Comparison of ENCODE assay signal across 10 cellular contexts in the genomic region with DNA sequence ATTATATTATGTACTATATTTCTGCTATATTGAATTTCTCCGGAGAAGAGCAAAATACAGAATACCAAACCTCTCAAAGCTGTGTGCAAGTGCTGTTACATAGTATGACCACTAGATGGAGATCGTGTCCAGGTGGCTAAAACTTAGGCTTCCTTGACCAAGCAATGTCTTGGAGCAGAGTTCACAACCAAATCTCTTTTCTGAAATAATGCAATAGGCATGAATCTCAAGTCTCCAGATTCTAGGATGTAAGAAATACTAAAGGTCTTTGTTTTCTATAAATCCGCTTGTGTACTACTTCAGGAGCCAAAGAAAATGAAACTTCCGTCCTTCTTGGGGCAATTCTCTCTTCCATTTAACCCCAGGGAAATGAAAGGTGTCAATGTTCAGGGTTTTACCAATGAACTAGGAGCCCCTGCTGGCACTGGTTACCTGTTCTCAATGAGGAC.
DNase-seq lines count a peak whose midpoint lies in the region; ATAC-seq, FAIRE-seq and TF ChIP-seq lines count a peak whose summit lies in the region.
"Had no signal": no experiment of that assay in that cellular context is flagged by ENCODE, and none has a peak within 500 bp of the region (broad histone marks: within the 10 kb centered on the region; RNA-seq: fewer than 3 reads in every experiment).

No MANE protein-coding gene starts in this region.

- H4K20me1 ChIP-seq in mammary epithelial cell (ENCODE audit: insufficient read depth, low read length) = no peaks in the 10 kb centered on the region

- in situ Hi-C loops in mammary epithelial cell (cut with MboI; ENCODE audit: low sequenced_read_pairs in 2 of 2) = loop anchor here (5.0 to 25.0 kb wide), 3 partner anchors 413 to 1037 kb away; a partner anchor contains a TSS

- no peak overlapping the region for H3K4me3 ChIP-seq in mammary epithelial cell (replicated peaks in 1 of 3; ENCODE audit: insufficient read depth in 1 of 3, low read depth in 2 of 3, low read length in 3 of 3)
- H3K4me3 ChIP-seq in kidney (ENCODE audit: low read length in 2 of 2) = no peak overlapping the region

- intact Hi-C loops in activated naive CD4-positive, alpha-beta T cell treated with anti-CD3 and anti-CD28 coated beads for 36 hours (cut with micrococcal nuclease) = loop anchor here (1.0 kb wide), 4 partner anchors 49 to 529 kb away; no protein-coding TSS in a partner anchor
- intact Hi-C loops in mammary epithelial cell (cut with micrococcal nuclease) = loop anchor here (1.0 to 5.0 kb wide), 3 partner anchors 49 to 1453 kb away; no protein-coding TSS in a partner anchor
- intact Hi-C loops in kidney (cut with DNase I) = no loop called here

- no peak overlapping the region for H2AFZ ChIP-seq in mammary epithelial cell (ENCODE audit: low read depth, low read length)

- DNase-seq in activated naive CD4-positive, alpha-beta T cell treated with anti-CD3 and anti-CD28 coated beads for 36 hours = peak; percentile 34
- no peak for DNase-seq in activated naive CD4-positive, alpha-beta T cell treated with anti-CD3 and anti-CD28 coated beads, Interleukin-2, amount 10 ng/mL, durations not matched to agents 7 days and 5 days
- DNase-seq in NCI-H526 treated with DMSO at 0.1 percent for 48 hours (lab: John Stamatoyannopoulos, UW) = peak; percentile 86
- DNase-seq in mammary epithelial cell = peak; percentile 43
- DNase-seq in kidney = no peak
- DNase-seq in type B pancreatic cell (ENCODE audit: extremely low spot score, unreplicated experiment) = no peak
- DNase-seq in effector CD8-positive, alpha-beta T cell (lab: John Stamatoyannopoulos, UW) = no peak

- H3K27me3 Mint-ChIP-seq in activated naive CD4-positive, alpha-beta T cell treated with anti-CD3 and anti-CD28 coated beads for 36 hours (ENCODE audit: low read depth) = peaks cover 11% of the 10 kb centered on the region
- H3K27me3 Mint-ChIP-seq in activated naive CD4-positive, alpha-beta T cell treated with anti-CD3 and anti-CD28 coated beads, Interleukin-2, amount 10 ng/mL, durations not matched to agents 7 days and 5 days = peaks cover 9% of the 10 kb centered on the region
- H3K27me3 Mint-ChIP-seq in type B pancreatic cell = no peaks in the 10 kb centered on the region

- no peak overlapping the region for H3K4me2 ChIP-seq in mammary epithelial cell (ENCODE audit: insufficient read depth, low read depth, low read length)

- H3K27ac ChIP-seq in mammary epithelial cell (ENCODE audit: insufficient read depth, low read depth, low read length) = no peak overlapping the region
- no peak overlapping the region for H3K27ac ChIP-seq in kidney (ENCODE audit: low read depth in 2 of 2, low read length in 2 of 2)

- FAIRE-seq in kidney (lab: Jason Lieb, UNC) = peak; percentile 78

- H3K36me3 ChIP-seq in mammary epithelial cell (ENCODE audit: insufficient read depth, low read length) (no peaks in the 10 kb centered on the region), kidney (ENCODE audit: control insufficient read depth in 1 of 2, insufficient read depth in 2 of 2, low read length in 2 of 2) (no peaks in the 10 kb centered on the region)

- ATAC-seq in HG03196 (IDR thresholded peaks at IDR 0.05; ENCODE audit: unreplicated experiment) = peak; percentile 72

- no peak overlapping the region for H3K4me3 Mint-ChIP-seq in activated naive CD4-positive, alpha-beta T cell treated with anti-CD3 and anti-CD28 coated beads for 36 hours
- no peak overlapping the region for H3K4me3 Mint-ChIP-seq in activated naive CD4-positive, alpha-beta T cell treated with anti-CD3 and anti-CD28 coated beads, Interleukin-2, amount 10 ng/mL, durations not matched to agents 7 days and 5 days
- no peak overlapping the region for H3K4me3 Mint-ChIP-seq in type B pancreatic cell
- H3K4me3 Mint-ChIP-seq: dendritic cell treated with granulocyte-macrophage colony-stimulating factor and Interleukin-4, amounts not matched to agents 40 ng/mL and 50 ng/mL, for 4 days; stimulated activated naive CD8-positive, alpha-beta T cell treated with anti-CD3 and anti-CD28 coated beads, Interleukin-15, Interleukin-2, amounts not matched to agents 100 ng/mL and 50 ng/mL, for 24 hours had no signal

- no peaks in the 10 kb centered on the region for H3K79me2 ChIP-seq in mammary epithelial cell (ENCODE audit: insufficient read depth, low read length)

- WGBS in mammary epithelial cell (ENCODE audit: low coverage, missing lambda C conversion rate) = 19% methylated on average over 4 of the region's 4 CpGs

- H3K27me3 ChIP-seq in mammary epithelial cell (ENCODE audit: insufficient read depth, low read length) = no peaks in the 10 kb centered on the region

- H3K4me1 ChIP-seq in mammary epithelial cell (ENCODE audit: insufficient read depth, low read length) (no peaks in the 10 kb centered on the region), kidney (ENCODE audit: control insufficient read depth in 1 of 2, insufficient read depth in 1 of 2, low read depth in 1 of 2, low read length in 2 of 2) (no peaks in the 10 kb centered on the region)

- H3K9ac ChIP-seq in mammary epithelial cell (ENCODE audit: insufficient read depth, low read length) (no peak overlapping the region), kidney (ENCODE audit: low read length in 2 of 2) (no peak overlapping the region)

- dilution Hi-C loops in mammary epithelial cell (cut with HindIII; ENCODE audit: low sequenced_read_pairs) = no loop called here

- H3K27ac Mint-ChIP-seq in activated naive CD4-positive, alpha-beta T cell treated with anti-CD3 and anti-CD28 coated beads for 36 hours = no peak overlapping the region
- H3K27ac Mint-ChIP-seq in activated naive CD4-positive, alpha-beta T cell treated with anti-CD3 and anti-CD28 coated beads, Interleukin-2, amount 10 ng/mL, durations not matched to agents 7 days and 5 days = no peak overlapping the region
- no peak overlapping the region for H3K27ac Mint-ChIP-seq in type B pancreatic cell
- H3K27ac Mint-ChIP-seq: dendritic cell treated with granulocyte-macrophage colony-stimulating factor and Interleukin-4, amounts not matched to agents 40 ng/mL and 50 ng/mL, for 4 days; stimulated activated naive CD8-positive, alpha-beta T cell treated with anti-CD3 and anti-CD28 coated beads, Interleukin-15, Interleukin-2, amounts not matched to agents 100 ng/mL and 50 ng/mL, for 24 hours had no signal

- CTCF ChIA-PET in activated naive CD4-positive, alpha-beta T cell treated with anti-CD3 and anti-CD28 coated beads for 36 hours (lab: Charles Lee) = interaction anchor here (0.7 to 3.2 kb wide), 10 partner anchors 11 to 424 kb away, joined by 3 to 20 read pairs (median 4); no protein-coding TSS in a partner anchor
- CTCF ChIA-PET in activated naive CD4-positive, alpha-beta T cell treated with anti-CD3 and anti-CD28 coated beads, Interleukin-2, amount 10 ng/mL, durations not matched to agents 7 days and 5 days (lab: Charles Lee) = interaction anchor here (0.6 to 4.2 kb wide), 10 partner anchors 12 to 529 kb away, joined by 3 to 34 read pairs (median 6); no protein-coding TSS in a partner anchor
- CTCF ChIA-PET in mammary epithelial cell (lab: Charles Lee; ENCODE audit: low non-redundant PET) = interaction anchor here (0.7 kb wide), 1 partner anchor 793 kb away, joined by 3 read pairs; no protein-coding TSS in a partner anchor

- no peaks in the 10 kb centered on the region for H3K9me3 Mint-ChIP-seq in activated naive CD4-positive, alpha-beta T cell treated with anti-CD3 and anti-CD28 coated beads for 36 hours
- no peaks in the 10 kb centered on the region for H3K9me3 Mint-ChIP-seq in activated naive CD4-positive, alpha-beta T cell treated with anti-CD3 and anti-CD28 coated beads, Interleukin-2, amount 10 ng/mL, durations not matched to agents 7 days and 5 days
- H3K9me3 Mint-ChIP-seq in type B pancreatic cell = peaks cover 4% of the 10 kb centered on the region
- H3K9me3 Mint-ChIP-seq: dendritic cell treated with granulocyte-macrophage colony-stimulating factor and Interleukin-4, amounts not matched to agents 40 ng/mL and 50 ng/mL, for 4 days; stimulated activated naive CD8-positive, alpha-beta T cell treated with anti-CD3 and anti-CD28 coated beads, Interleukin-15, Interleukin-2, amounts not matched to agents 100 ng/mL and 50 ng/mL, for 24 hours had no signal

- no peaks in the 10 kb centered on the region for H3K36me3 Mint-ChIP-seq in activated naive CD4-positive, alpha-beta T cell treated with anti-CD3 and anti-CD28 coated beads for 36 hours (ENCODE audit: low read depth)
- no peaks in the 10 kb centered on the region for H3K36me3 Mint-ChIP-seq in activated naive CD4-positive, alpha-beta T cell treated with anti-CD3 and anti-CD28 coated beads, Interleukin-2, amount 10 ng/mL, durations not matched to agents 7 days and 5 days
- no peaks in the 10 kb centered on the region for H3K36me3 Mint-ChIP-seq in type B pancreatic cell

- TF ChIP-seq CTCF in mammary epithelial cell (conservative IDR thresholded peaks at IDR 0.05 in 1 of 2, IDR thresholded peaks at IDR 0.05 in 1 of 2; ENCODE audit: extremely low read depth in 1 of 2, insufficient read depth in 1 of 2, low read depth in 1 of 2, low read length in 2 of 2) (peak; percentile 96 to 98), kidney (IDR thresholded peaks at IDR 0.05; ENCODE audit: borderline replicate concordance, extremely low read depth, insufficient read depth) (peak; percentile 88), type B pancreatic cell (conservative IDR thresholded peaks at IDR 0.05) (peak; percentile 96)

- no peaks in the 10 kb centered on the region for H3K9me3 ChIP-seq in mammary epithelial cell (replicated peaks; ENCODE audit: insufficient read depth, low read length)
- H3K9me3 ChIP-seq in kidney (ENCODE audit: control insufficient read depth in 1 of 2, low read length in 2 of 2) = no peaks in the 10 kb centered on the region

- BruUV-seq in mammary epithelial cell (replicated peaks; lab: Mats Ljungman, UMichigan) = no TSS peak

- no peaks in the 10 kb centered on the region for H3K4me1 Mint-ChIP-seq in activated naive CD4-positive, alpha-beta T cell treated with anti-CD3 and anti-CD28 coated beads for 36 hours (ENCODE audit: low read depth)
- H3K4me1 Mint-ChIP-seq in activated naive CD4-positive, alpha-beta T cell treated with anti-CD3 and anti-CD28 coated beads, Interleukin-2, amount 10 ng/mL, durations not matched to agents 7 days and 5 days = no peaks in the 10 kb centered on the region
- H3K4me1 Mint-ChIP-seq in type B pancreatic cell (ENCODE audit: unreplicated experiment) = peaks cover under 1% of the 10 kb centered on the region

Comparison
In these comparisons a context has a peak if more than half of its experiments do, and no peak if none do; other contexts are left out.
1. DNase-seq: peak in activated naive CD4-positive, alpha-beta T cell treated with anti-CD3 and anti-CD28 coated beads for 36 hours (single experiment), NCI-H526 treated with DMSO at 0.1 percent for 48 hours (single experiment) and mammary epithelial cell (single experiment); none in activated naive CD4-positive, alpha-beta T cell treated with anti-CD3 and anti-CD28 coated beads, Interleukin-2, amount 10 ng/mL, durations not matched to agents 7 days and 5 days (single experiment), kidney (single experiment), type B pancreatic cell (single experiment) and effector CD8-positive, alpha-beta T cell (single experiment).
2. Peak in every context shown above with its lines, with median percentiles within 50 percentile points of each other: CTCF ChIP-seq.